In genomic region chr10:86389441-86390193, GRCh38 we compare ENCODE assay signal across 8 cellular contexts. TPM values are rescaled to one million over a fixed set of nuclear protein-coding genes. Genes with fewer than 3 reads are reported as not detected.
A peak's percentile ranks its signal among the peaks of the same experiment; 100 is the strongest.
DNase-seq lines count a peak whose midpoint lies in the region; ATAC-seq and TF ChIP-seq lines count a peak whose summit lies in the region.

No MANE protein-coding gene starts in this region.

- no peak overlapping the region for H3K27ac ChIP-seq in ACC112 (ENCODE audit: low read depth, low read length)
- no peak overlapping the region for H3K27ac ChIP-seq in suprapubic skin

- H3K36me3 ChIP-seq in ACC112 (ENCODE audit: insufficient read depth, low read length) (no peaks in the 10 kb centered on the region), adipocyte (ENCODE audit: control insufficient read depth, insufficient read depth, low read length, severe bottlenecking) (no peaks in the 10 kb centered on the region), suprapubic skin (no peaks in the 10 kb centered on the region)

- no peak for TF ChIP-seq POLR2A in suprapubic skin (IDR thresholded peaks at IDR 0.05)

- no peak for TF ChIP-seq EP300 in suprapubic skin (IDR thresholded peaks at IDR 0.05)

- no peaks in the 10 kb centered on the region for H3K9me3 ChIP-seq in adipocyte (ENCODE audit: control insufficient read depth, low read length)
- no peaks in the 10 kb centered on the region for H3K9me3 ChIP-seq in suprapubic skin

- H3K27me3 ChIP-seq in ACC112 (ENCODE audit: insufficient read depth, low read length) (peaks cover 52% of the 10 kb centered on the region), adipocyte (replicated peaks; ENCODE audit: control insufficient read depth, insufficient read depth, low read length) (peaks cover 61% of the 10 kb centered on the region), suprapubic skin (peaks cover 62% of the 10 kb centered on the region)

- H3K4me3 ChIP-seq in ACC112 (ENCODE audit: low read depth, low read length), result peak overlapping the region; percentile 38; the same call in 1 of the 2 replicates
- H3K4me3 ChIP-seq in adipocyte (ENCODE audit: low read length), result peak overlapping the region; percentile 48
- H3K4me3 ChIP-seq in suprapubic skin, result peak overlapping the region; percentile 30

- no peak for TF ChIP-seq CTCF in suprapubic skin (IDR thresholded peaks at IDR 0.05)

- H2AFZ ChIP-seq in ACC112 (ENCODE audit: low read length, unreplicated experiment), result no peak overlapping the region

- DNase-seq in adipocyte (ENCODE audit: low read depth), result peak; percentile 42
- peak; percentile 92 for DNase-seq in iPS-NIHi7 (ENCODE audit: extremely low spot score)
- DNase-seq in suprapubic skin (ENCODE audit: low spot score in 2 of 2), result no peak
- DNase-seq in hepatic stellate cell (ENCODE audit: low spot score), result no peak
- no peak for DNase-seq in GF-D8 (lab: John Stamatoyannopoulos, UW)

- WGBS in suprapubic skin, result 30% methylated on average over 10 of the region's 53 CpGs

- ATAC-seq in GM18909 (IDR thresholded peaks at IDR 0.05; ENCODE audit: poor library complexity, unreplicated experiment), result peak; percentile 58
- ATAC-seq in HG03097 (IDR thresholded peaks at IDR 0.05; ENCODE audit: low FRiP score, unreplicated experiment), result peak; percentile 73

- H3K9ac ChIP-seq in adipocyte (ENCODE audit: low read length), result no peak overlapping the region

- H3K4me1 ChIP-seq in ACC112 (ENCODE audit: control insufficient read depth, insufficient read depth, low read length, unreplicated experiment) (no peaks in the 10 kb centered on the region), adipocyte (ENCODE audit: control insufficient read depth, insufficient read depth, low read length) (no peaks in the 10 kb centered on the region), suprapubic skin (peaks cover 22% of the 10 kb centered on the region)

- no peaks in the 10 kb centered on the region for H3K79me2 ChIP-seq in ACC112 (ENCODE audit: control insufficient read depth, insufficient read depth, low read length, unreplicated experiment)

RNA-seq across cellular contexts. Expression of gene GRID1, which starts 23.0 kb away (rescaled TPM):
- 1 to 10 TPM; 1.8 to 3.1 (median 2.4) TPM for total RNA-seq in suprapubic skin

Comparison
In these comparisons a context has a peak if more than half of its experiments do, and no peak if none do; other contexts are left out.
1. DNase-seq: peak in adipocyte (single experiment) and iPS-NIHi7 (single experiment); none in suprapubic skin (0 of 2), hepatic stellate cell (single experiment) and GF-D8 (single experiment).
2. Peak in every context shown above with its lines, with median percentiles within 50 percentile points of each other: H3K4me3 ChIP-seq.